In the genomic region with DNA sequence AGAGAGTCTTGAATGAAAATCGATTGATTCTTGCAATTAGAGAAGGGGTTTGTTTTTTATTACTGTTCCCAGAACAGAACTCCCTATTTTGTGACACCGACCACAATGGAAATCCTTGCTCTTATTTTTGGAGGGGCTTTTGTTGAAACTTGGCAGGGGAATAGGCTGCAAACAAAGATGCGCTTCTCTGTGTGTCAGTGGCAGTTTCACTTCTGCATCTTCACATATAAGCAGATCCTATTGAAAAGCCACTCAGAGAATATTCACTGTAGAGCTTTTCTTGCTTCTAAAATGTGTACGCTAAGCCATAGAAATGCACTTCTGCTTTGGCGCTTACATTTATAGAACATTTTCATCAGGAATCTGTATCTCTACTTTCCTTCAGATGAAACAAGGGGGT, we compare ENCODE assay signal across 16 cellular contexts.
"Had no signal": no experiment of that assay in that cellular context is flagged by ENCODE, and none has a peak within 500 bp of the region (broad histone marks: within the 10 kb centered on the region; RNA-seq: fewer than 3 reads in every experiment).

No MANE protein-coding gene starts in this region.

- H3K27me3 ChIP-seq: esophagus muscularis mucosa, heart right ventricle, left lung, thyroid gland had no signal

- H3K4me3 ChIP-seq: esophagus muscularis mucosa, heart right ventricle, left lung, thyroid gland had no signal

- DNase-seq: activated CD4-positive, alpha-beta memory T cell treated with anti-CD3 and anti-CD28 coated beads, Interleukin-2, amount 10 ng/mL, durations not matched to agents 7 days and 5 days; activated CD4-positive, alpha-beta T cell treated with anti-CD3 and anti-CD28 coated beads for 4 hours; activated CD8-positive, alpha-beta memory T cell treated with anti-CD3 and anti-CD28 coated beads, Interleukin-2, amount 10 ng/mL, durations not matched to agents 7 days and 5 days; amniotic stem cell; effector memory CD4-positive, alpha-beta T cell; heart right ventricle; left lung; nephron progenitor cell; occipital lobe; retina; stimulated activated CD8-positive, alpha-beta memory T cell treated with anti-CD3 and anti-CD28 coated beads, Interleukin-4, amount 100 ng/mL, for 48 hours; stimulated activated naive CD4-positive, alpha-beta T cell; thyroid gland had no signal

- FAIRE-seq: endothelial cell of umbilical vein had no signal

- H3K4me1 ChIP-seq: esophagus muscularis mucosa, heart right ventricle, left lung, thyroid gland had no signal

- ATAC-seq: activated CD8-positive, alpha-beta memory T cell treated with anti-CD3 and anti-CD28 coated beads, Interleukin-2, amount 10 ng/mL, durations not matched to agents 7 days and 5 days; heart right ventricle; left lung; WTC11 had no signal

- H3K27ac ChIP-seq: esophagus muscularis mucosa, heart right ventricle, left lung, thyroid gland had no signal

- H3K9me3 ChIP-seq: esophagus muscularis mucosa, heart right ventricle, left lung, thyroid gland had no signal

- H3K36me3 ChIP-seq: esophagus muscularis mucosa, heart right ventricle, left lung, thyroid gland had no signal
